ENCODE assay signal across 21 cellular contexts in the genomic region with DNA sequence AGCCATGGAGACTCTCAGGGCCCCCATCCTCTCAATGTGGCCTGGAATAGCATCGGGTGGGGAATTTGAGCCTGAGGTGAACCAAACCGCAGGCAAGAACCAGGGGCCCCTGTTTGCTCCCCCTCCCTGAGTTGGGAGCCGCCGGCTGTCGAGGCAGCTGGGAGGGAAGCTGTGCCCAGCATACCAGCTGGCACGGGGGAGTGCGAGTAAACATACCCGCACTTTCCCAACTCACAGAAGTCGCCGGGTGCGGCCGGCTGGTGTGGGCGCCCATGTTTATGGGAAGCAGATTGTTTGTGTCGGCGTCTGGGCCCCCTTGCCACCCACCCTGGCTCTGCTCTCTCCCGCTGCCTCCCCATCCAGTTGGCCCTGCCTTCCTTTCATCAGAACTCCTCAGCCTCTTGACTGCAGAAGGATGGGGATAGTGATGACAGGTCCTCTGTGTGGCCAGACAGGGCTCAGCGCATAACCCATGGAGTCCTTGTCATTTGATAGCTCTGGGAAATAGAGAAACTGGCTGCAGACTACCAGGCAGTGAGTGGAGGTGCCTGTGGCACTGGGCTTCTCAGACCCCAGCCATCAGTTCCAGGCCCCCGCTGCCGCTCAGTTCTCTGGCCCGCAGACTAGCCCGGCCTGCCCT.
DNase-seq lines count a peak whose midpoint lies in the region; ATAC-seq and TF ChIP-seq lines count a peak whose summit lies in the region.
"Had no signal": no experiment of that assay in that cellular context is flagged by ENCODE, and none has a peak within 500 bp of the region (broad histone marks: within the 10 kb centered on the region; RNA-seq: fewer than 3 reads in every experiment).

No MANE protein-coding gene starts in this region.

- peaks cover 19 to 24% of the 10 kb centered on the region in 2 donors for H3K4me1 ChIP-seq in left lung
- H3K4me1 ChIP-seq in upper lobe of left lung, result peaks cover 13 to 86% (median 66%) of the 10 kb centered on the region in 4 donors
- H3K4me1 ChIP-seq in esophagus squamous epithelium, result no peaks in the 10 kb centered on the region
- H3K4me1 ChIP-seq: colonic mucosa, foreskin keratinocyte had no signal

- no peak for TF ChIP-seq CTCF in left lung (IDR thresholded peaks at IDR 0.05)
- TF ChIP-seq CTCF in upper lobe of left lung (IDR thresholded peaks at IDR 0.05), result no peak
- no peak for TF ChIP-seq CTCF in esophagus squamous epithelium (IDR thresholded peaks at IDR 0.05)

- H3K4me3 ChIP-seq in left lung, result no peak overlapping the region
- no peak overlapping the region for H3K4me3 ChIP-seq in upper lobe of left lung
- no peak overlapping the region for H3K4me3 ChIP-seq in esophagus squamous epithelium
- H3K4me3 ChIP-seq: BLaER1, colonic mucosa, K562, ovary, skin epidermis had no signal

- TF ChIP-seq POLR2A in upper lobe of left lung (IDR thresholded peaks at IDR 0.05) (no peak), esophagus squamous epithelium (IDR thresholded peaks at IDR 0.05) (no peak)

- 77 to 87% methylated on average over 6 to 21 of the region's 21 CpGs for WGBS in upper lobe of left lung, 2 donors
- 85 to 100% methylated on average over 1 to 8 of the region's 21 CpGs for WGBS in esophagus squamous epithelium, 2 donors

- no peaks in the 10 kb centered on the region for H3K9me3 ChIP-seq in left lung
- no peaks in the 10 kb centered on the region for H3K9me3 ChIP-seq in upper lobe of left lung
- H3K9me3 ChIP-seq in esophagus squamous epithelium, result no peaks in the 10 kb centered on the region
- H3K9me3 ChIP-seq: BLaER1, colonic mucosa, ovary had no signal

- peak; percentile 11 for ATAC-seq in left lung
- no peak for ATAC-seq in upper lobe of left lung (ENCODE audit: low FRiP score in 2 of 2)
- no peak for ATAC-seq in HG03159 (IDR thresholded peaks at IDR 0.05; ENCODE audit: unreplicated experiment)
- ATAC-seq: foreskin keratinocyte, K562 had no signal

- intact Hi-C loops in left lung (cut with DNase I) (no loop called here), esophagus squamous epithelium (cut with DNase I) (no loop called here)

- DNase-seq in NCI-H2029 treated with DMSO at 0.1 percent for 48 hours (lab: John Stamatoyannopoulos, UW) (peak; percentile 27), NCI-H2029 (lab: John Stamatoyannopoulos, UW) (no peak), NCI-H69 (lab: John Stamatoyannopoulos, UW) (peak; percentile 51), left lung (peak in 1 of 2 donors; percentile 43), upper lobe of left lung (peak; percentile 56 to 85), NCI-H345 treated with DMSO at 0.1 percent for 48 hours (lab: John Stamatoyannopoulos, UW; ENCODE audit: unreplicated experiment) (no peak), esophagus squamous epithelium (lab: John Stamatoyannopoulos, UW) (no peak)
- DNase-seq: activated CD4-positive, alpha-beta T cell treated with anti-CD3 and anti-CD28 coated beads, Interleukin-2, amount 50 U/mL, for 48 hours; activated T-cell treated with anti-CD3 and anti-CD28 coated beads, Interleukin-2, amount 50 U/mL, for 24 hours; colonic mucosa; foreskin keratinocyte; HFFc6; MV-4-11; NCI-H2227 treated with DMSO at 0.1 percent for 48 hours; ovary; SIG-M5; stimulated activated CD4-positive, alpha-beta T cell treated with anti-CD3 and anti-CD28 coated beads, Interleukin-4, amount 100 ng/mL, for 1 hour had no signal

- peak overlapping the region; percentile 2 to 7 for H3K27ac ChIP-seq in left lung
- H3K27ac ChIP-seq in upper lobe of left lung, result peak overlapping the region; percentile 34 to 91 (median 76)
- no peak overlapping the region for H3K27ac ChIP-seq in esophagus squamous epithelium
- H3K27ac ChIP-seq: BLaER1, colonic mucosa, foreskin keratinocyte, ovary, skin epidermis had no signal

- H3K27me3 ChIP-seq in left lung (no peaks in the 10 kb centered on the region), upper lobe of left lung (no peaks in the 10 kb centered on the region), esophagus squamous epithelium (no peaks in the 10 kb centered on the region)
- H3K27me3 ChIP-seq: BLaER1, colonic mucosa, ovary had no signal

- TF ChIP-seq EP300 in upper lobe of left lung (IDR thresholded peaks at IDR 0.05), result no peak

- no peaks in the 10 kb centered on the region for H3K36me3 ChIP-seq in left lung
- H3K36me3 ChIP-seq in upper lobe of left lung, result no peaks in the 10 kb centered on the region
- no peaks in the 10 kb centered on the region for H3K36me3 ChIP-seq in esophagus squamous epithelium
- H3K36me3 ChIP-seq: BLaER1, colonic mucosa, ovary had no signal

Comparison
In these comparisons a context has a peak if more than half of its experiments do, and no peak if none do; other contexts are left out.
1. DNase-seq: peak in NCI-H2029 treated with DMSO at 0.1 percent for 48 hours (single experiment), NCI-H69 (single experiment) and upper lobe of left lung (2 of 2); none in NCI-H2029 (single experiment), NCI-H345 treated with DMSO at 0.1 percent for 48 hours (single experiment) and esophagus squamous epithelium (single experiment).
2. H3K27ac ChIP-seq: peak in left lung (2 of 2) and upper lobe of left lung (4 of 4); none in esophagus squamous epithelium (0 of 4).